ENCODE assay signal across 19 cellular contexts in the genomic region with DNA sequence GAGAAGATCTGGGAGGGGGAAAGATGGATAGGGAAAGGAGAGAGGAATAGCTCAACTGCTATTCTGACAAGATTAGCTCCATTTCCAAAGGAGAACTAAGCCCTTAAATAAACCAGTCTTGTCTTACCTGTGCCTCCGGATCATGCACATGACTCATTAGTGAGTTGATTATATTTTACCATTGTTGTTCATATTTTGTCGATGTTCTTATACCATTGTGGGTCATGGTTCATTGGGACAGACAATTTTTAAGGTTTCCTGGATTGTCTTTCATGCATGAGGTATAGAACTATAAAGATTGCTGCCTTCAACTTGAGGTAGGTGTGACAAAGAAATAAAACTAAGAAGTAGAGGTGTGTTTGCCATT.
DNase-seq lines count a peak whose midpoint lies in the region; ATAC-seq and TF ChIP-seq lines count a peak whose summit lies in the region.
"Had no signal": no experiment of that assay in that cellular context is flagged by ENCODE, and none has a peak within 500 bp of the region (broad histone marks: within the 10 kb centered on the region; RNA-seq: fewer than 3 reads in every experiment).

No MANE protein-coding gene starts in this region.

- POLR2A ChIA-PET in IMR-90 (lab: Charles Lee; ENCODE audit: unreplicated experiment): no interaction called here
- POLR2A ChIA-PET in naive thymus-derived CD8-positive, alpha-beta T cell (lab: Charles Lee): interaction anchor here (3.5 to 5.5 kb wide), 2 partner anchors 88 to 242 kb away, joined by 14 to 43 read pairs; partner anchors contain the start of gene ATP2B1

- no peak overlapping the region for H3K9ac ChIP-seq in IMR-90 (ENCODE audit: low read depth, low read length)
- no peak overlapping the region for H3K9ac ChIP-seq in colonic mucosa (ENCODE audit: low read depth in 2 of 2, low read length in 2 of 2)
- H3K9ac ChIP-seq: parathyroid adenoma had no signal

- DNase-seq in IMR-90: no peak
- DNase-seq in colonic mucosa: no peak
- no peak for DNase-seq in naive thymus-derived CD8-positive, alpha-beta T cell
- DNase-seq in GM10266 (ENCODE audit: extremely low spot score): no peak
- no peak for DNase-seq in iPS-NIHi11 (ENCODE audit: low spot score)
- DNase-seq in cerebellum (ENCODE audit: low spot score): no peak
- no peak for DNase-seq in NCI-H187 (lab: John Stamatoyannopoulos, UW)
- DNase-seq: ACHN; activated effector memory CD4-positive, alpha-beta T cell treated with Interleukin-2 at 50 U/mL for 16 hours; esophagus squamous epithelium; NCI-H1048; NCI-H2029 treated with DMSO at 0.1 percent for 48 hours; Right ventricle myocardium superior had no signal

- no peak overlapping the region for H3K4me2 ChIP-seq in IMR-90 (ENCODE audit: low read depth, low read length)

- no peak overlapping the region for H3K4me3 ChIP-seq in ACC112 (ENCODE audit: low read depth, low read length)
- no peak overlapping the region for H3K4me3 ChIP-seq in IMR-90 (ENCODE audit: insufficient read depth, low read depth, low read length)
- no peak overlapping the region for H3K4me3 ChIP-seq in colonic mucosa
- H3K4me3 ChIP-seq: esophagus squamous epithelium had no signal

- no peak for TF ChIP-seq RAD21 in IMR-90 (IDR thresholded peaks at IDR 0.05; ENCODE audit: low read length)

- no peak overlapping the region for H4K91ac ChIP-seq in IMR-90 (ENCODE audit: insufficient read depth, low read depth, low read length)

- H2BK5ac ChIP-seq in IMR-90 (ENCODE audit: low read depth, low read length, poor library complexity, severe bottlenecking): no peak overlapping the region

- no peaks in the 10 kb centered on the region for H3K27me3 ChIP-seq in ACC112 (ENCODE audit: insufficient read depth, low read length)
- no peaks in the 10 kb centered on the region for H3K27me3 ChIP-seq in IMR-90 (ENCODE audit: control insufficient read depth, insufficient read depth, low read length)
- no peaks in the 10 kb centered on the region for H3K27me3 ChIP-seq in colonic mucosa
- H3K27me3 ChIP-seq: esophagus squamous epithelium had no signal

- H4K8ac ChIP-seq in IMR-90 (ENCODE audit: low read depth in 2 of 2, low read length in 2 of 2): no peak overlapping the region

- in situ Hi-C loops in IMR-90 (cut with MboI; ENCODE audit: low sequenced_read_pairs): no loop called here

- H3K9me3 Mint-ChIP-seq in naive thymus-derived CD8-positive, alpha-beta T cell: no peaks in the 10 kb centered on the region

- no peak overlapping the region for H3K56ac ChIP-seq in IMR-90 (ENCODE audit: extremely low read depth, insufficient read depth, low read length)

- H2AFZ ChIP-seq in ACC112 (ENCODE audit: low read length, unreplicated experiment): no peak overlapping the region
- no peak overlapping the region for H2AFZ ChIP-seq in IMR-90 (replicated peaks; ENCODE audit: low read length, poor library complexity)

- H3K36me3 Mint-ChIP-seq in naive thymus-derived CD8-positive, alpha-beta T cell: no peaks in the 10 kb centered on the region

- H3K9me3 ChIP-seq in IMR-90 (ENCODE audit: control insufficient read depth, insufficient read depth, low read length) (no peaks in the 10 kb centered on the region), colonic mucosa (no peaks in the 10 kb centered on the region)
- H3K9me3 ChIP-seq: esophagus squamous epithelium had no signal

- H2AK5ac ChIP-seq in IMR-90 (ENCODE audit: low read depth, low read length): no peak overlapping the region

- TF ChIP-seq POLR2A in IMR-90 (IDR thresholded peaks at IDR 0.05; ENCODE audit: low read depth, low read length): no peak

- H3K4me1 ChIP-seq in ACC112 (ENCODE audit: control insufficient read depth, insufficient read depth, low read length, unreplicated experiment) (peaks cover 44% of the 10 kb centered on the region), IMR-90 (ENCODE audit: control insufficient read depth, insufficient read depth, low read length) (peaks cover 21% of the 10 kb centered on the region), colonic mucosa (peaks cover 17% of the 10 kb centered on the region)
- H3K4me1 ChIP-seq: parathyroid adenoma had no signal

- H3K36me3 ChIP-seq in ACC112 (ENCODE audit: insufficient read depth, low read length) (no peaks in the 10 kb centered on the region), IMR-90 (ENCODE audit: control insufficient read depth, insufficient read depth, low read length) (no peaks in the 10 kb centered on the region), colonic mucosa (no peaks in the 10 kb centered on the region)
- H3K36me3 ChIP-seq: esophagus squamous epithelium had no signal

- H4K20me1 ChIP-seq in IMR-90 (ENCODE audit: insufficient read depth, low read length): no peaks in the 10 kb centered on the region

- dilution Hi-C loops in IMR-90 (cut with HindIII; ENCODE audit: low sequenced_read_pairs, unreplicated experiment): no loop called here

- H2BK120ac ChIP-seq in IMR-90 (ENCODE audit: low read depth, low read length): peak overlapping the region; percentile 28; the same call in 1 of the 2 replicates

- BruUV-seq in IMR-90 (replicated peaks; lab: Mats Ljungman, UMichigan): no TSS peak

- H3K79me2 ChIP-seq in ACC112 (ENCODE audit: control insufficient read depth, insufficient read depth, low read length, unreplicated experiment): no peaks in the 10 kb centered on the region
- H3K79me2 ChIP-seq: parathyroid adenoma had no signal

- H3K27ac ChIP-seq in ACC112 (ENCODE audit: low read depth, low read length) (peak overlapping the region; percentile 91; the same call in 1 of the 2 replicates), IMR-90 (ENCODE audit: insufficient read depth, low read length) (no peak overlapping the region), colonic mucosa (peak overlapping the region; percentile 67)
- H3K27ac ChIP-seq: C4-2B, parathyroid adenoma had no signal

- WGBS in IMR-90 (ENCODE audit: extremely low coverage in 2 of 2, insufficient read length in 1 of 2), 2 experiments: no CpG with 5 or more reads among the region's 2 CpGs

- H4K5ac ChIP-seq in IMR-90 (ENCODE audit: low read depth, low read length): no peak overlapping the region

- H3K23ac ChIP-seq in IMR-90 (ENCODE audit: low read depth, low read length): no peak overlapping the region

- H2AK9ac ChIP-seq in IMR-90 (replicated peaks; ENCODE audit: low read depth, low read length, poor library complexity): no peak overlapping the region

- H3K14ac ChIP-seq in IMR-90 (replicated peaks; ENCODE audit: low read depth, low read length): no peak overlapping the region; the same call in 1 of the 2 replicates

- TF ChIP-seq CTCF in IMR-90 (conservative IDR thresholded peaks at IDR 0.05; ENCODE audit: low read depth, low read length) (no peak), colonic mucosa (IDR thresholded peaks at IDR 0.05) (no peak), GM10266 (IDR thresholded peaks at IDR 0.05; ENCODE audit: control insufficient read depth, insufficient read depth, low read depth, missing control alignments) (no peak)

- intact Hi-C loops in IMR-90 (cut with micrococcal nuclease): no loop called here
- intact Hi-C loops in colonic mucosa (cut with DNase I): no loop called here

- H3K79me1 ChIP-seq in IMR-90 (ENCODE audit: low read depth in 1 of 2, low read length in 2 of 2): no peaks in the 10 kb centered on the region

- H3K4me1 Mint-ChIP-seq in naive thymus-derived CD8-positive, alpha-beta T cell: peaks cover 12 to 53% (median 46%) of the 10 kb centered on the region in 4 donors

- no peak overlapping the region for H3K4me3 Mint-ChIP-seq in naive thymus-derived CD8-positive, alpha-beta T cell
- H3K4me3 Mint-ChIP-seq: activated CD4-positive, alpha-beta T cell treated with anti-CD3 and anti-CD28 coated beads, Interleukin-2, amount 10 ng/mL, durations not matched to agents 24 days and 14 days had no signal

- peak overlapping the region; percentile 42; the same call in 1 of the 2 replicates for H3K4ac ChIP-seq in IMR-90 (ENCODE audit: low read depth, low read length)

- CTCF ChIA-PET in IMR-90 (lab: Yijun Ruan, JAX): no interaction called here

- no peaks in the 10 kb centered on the region for H3K27me3 Mint-ChIP-seq in naive thymus-derived CD8-positive, alpha-beta T cell
- H3K27me3 Mint-ChIP-seq: stimulated activated naive CD8-positive, alpha-beta T cell treated with anti-CD3 and anti-CD28 coated beads, Interleukin-15, amount 100 ng/mL, for 72 hours had no signal

- peak overlapping the region; percentile 31; the same call in 1 of the 2 replicates for H2BK20ac ChIP-seq in IMR-90 (ENCODE audit: low read depth, low read length)

- peak overlapping the region in 9 of 10 donors; percentile 1 to 96 (median 88) for H3K27ac Mint-ChIP-seq in naive thymus-derived CD8-positive, alpha-beta T cell
- H3K27ac Mint-ChIP-seq: activated CD4-positive, alpha-beta T cell treated with anti-CD3 and anti-CD28 coated beads, Interleukin-2, amount 10 ng/mL, durations not matched to agents 24 days and 14 days had no signal

- H2BK15ac ChIP-seq in IMR-90 (ENCODE audit: low read depth, low read length): no peak overlapping the region

- no peak for ATAC-seq in IMR-90 (ENCODE audit: low read depth)
- no peak for ATAC-seq in naive thymus-derived CD8-positive, alpha-beta T cell
- ATAC-seq: sciatic nerve had no signal

- H3K18ac ChIP-seq in IMR-90 (ENCODE audit: low read depth, low read length): peak overlapping the region; percentile 50; the same call in 1 of the 2 replicates

- H3K9me1 ChIP-seq in IMR-90 (ENCODE audit: insufficient read depth, low read length): peaks cover 5% of the 10 kb centered on the region; the same call in 1 of the 2 replicates

TF ChIP-seq in IMR-90, 13 proteins besides CTCF, POLR2A, EP300 and RAD21:
- TF ChIP-seq CHD1 (IDR thresholded peaks at IDR 0.05; ENCODE audit: low read depth, low read length): no peak
- TF ChIP-seq RCOR1 (IDR thresholded peaks at IDR 0.05; ENCODE audit: insufficient replicate concordance, low read length): no peak
- no peak for TF ChIP-seq SMC3 (IDR thresholded peaks at IDR 0.05; ENCODE audit: low read depth, low read length)
- TF ChIP-seq MAFK (IDR thresholded peaks at IDR 0.05; ENCODE audit: low read depth, low read length): no peak
- no peak for TF ChIP-seq NFE2L2 (IDR thresholded peaks at IDR 0.05; ENCODE audit: low read depth, low read length)
- no peak for TF ChIP-seq CEBPB (IDR thresholded peaks at IDR 0.05; ENCODE audit: low read depth, low read length)
- no peak for TF ChIP-seq RFX5 (IDR thresholded peaks at IDR 0.05; ENCODE audit: low read depth, low read length)
- TF ChIP-seq FOS (IDR thresholded peaks at IDR 0.05; ENCODE audit: low read depth, low read length): no peak
- TF ChIP-seq, protein P1, sequence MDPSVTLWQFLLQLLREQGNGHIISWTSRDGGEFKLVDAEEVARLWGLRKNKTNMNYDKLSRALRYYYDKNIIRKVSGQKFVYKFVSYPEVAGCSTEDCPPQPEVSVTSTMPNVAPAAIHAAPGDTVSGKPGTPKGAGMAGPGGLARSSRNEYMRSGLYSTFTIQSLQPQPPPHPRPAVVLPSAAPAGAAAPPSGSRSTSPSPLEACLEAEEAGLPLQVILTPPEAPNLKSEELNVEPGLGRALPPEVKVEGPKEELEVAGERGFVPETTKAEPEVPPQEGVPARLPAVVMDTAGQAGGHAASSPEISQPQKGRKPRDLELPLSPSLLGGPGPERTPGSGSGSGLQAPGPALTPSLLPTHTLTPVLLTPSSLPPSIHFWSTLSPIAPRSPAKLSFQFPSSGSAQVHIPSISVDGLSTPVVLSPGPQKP (IDR thresholded peaks at IDR 0.05; ENCODE audit: borderline replicate concordance, low read depth, low read length): no peak
TF ChIP-seq in IMR-90: peak in this region for 0.
